ENCODE assay signal across 12 cellular contexts in genomic region chr14:92945959-92946846, GRCh38. TPM values are rescaled to one million over a fixed set of nuclear protein-coding genes. Genes with fewer than 3 reads are reported as not detected.
A peak's percentile ranks its signal among the peaks of the same experiment; 100 is the strongest.
DNase-seq lines count a peak whose midpoint lies in the region; ATAC-seq and TF ChIP-seq lines count a peak whose summit lies in the region.
"Had no signal": no experiment of that assay in that cellular context is flagged by ENCODE, and none has a peak within 500 bp of the region (broad histone marks: within the 10 kb centered on the region; RNA-seq: fewer than 3 reads in every experiment).

No MANE protein-coding gene starts in this region.

- H3K9me3 Mint-ChIP-seq in activated T-cell treated with anti-CD3 and anti-CD28 coated beads, Interleukin-2, amount 50 U/mL, for 24 hours = no peaks in the 10 kb centered on the region
- H3K9me3 Mint-ChIP-seq in immature natural killer cell = no peaks in the 10 kb centered on the region

- H3K4me2 ChIP-seq in HCT116 (ENCODE audit: low read length) (peak overlapping the region; percentile 57), SK-N-SH (no peak overlapping the region)

- H3K27me3 ChIP-seq in HCT116 (ENCODE audit: insufficient read depth, low read length) = no peaks in the 10 kb centered on the region
- no peaks in the 10 kb centered on the region for H3K27me3 ChIP-seq in SK-N-SH (ENCODE audit: insufficient read depth)
- H3K27me3 ChIP-seq: vagina had no signal

- TF ChIP-seq RAD21 in HCT116 (IDR thresholded peaks at IDR 0.05; ENCODE audit: low read depth) = no peak
- TF ChIP-seq RAD21 in SK-N-SH (IDR thresholded peaks at IDR 0.05; ENCODE audit: low read length) = no peak

- H3K27me3 Mint-ChIP-seq in activated T-cell treated with anti-CD3 and anti-CD28 coated beads, Interleukin-2, amount 50 U/mL, for 24 hours = no peaks in the 10 kb centered on the region
- H3K27me3 Mint-ChIP-seq in immature natural killer cell (ENCODE audit: low read depth in 3 of 3) = peaks cover 0 to 9% (median 0%) of the 10 kb centered on the region in 3 donors

- peak; percentile 81 for ATAC-seq in HCT116
- ATAC-seq in GM19463 (IDR thresholded peaks at IDR 0.05; ENCODE audit: unreplicated experiment) = no peak

- H4K20me1 ChIP-seq in HCT116 (ENCODE audit: insufficient read depth) (no peaks in the 10 kb centered on the region), SK-N-SH (ENCODE audit: insufficient read depth) (no peaks in the 10 kb centered on the region)

- H3K36me3 ChIP-seq in HCT116 (ENCODE audit: control insufficient read depth in 1 of 2, insufficient read depth in 2 of 2, low read length in 2 of 2) = no peaks in the 10 kb centered on the region; a peak in 1 of 4 replicates
- peaks cover 0 to 17% of the 10 kb centered on the region in 2 experiments for H3K36me3 ChIP-seq in SK-N-SH (replicated peaks in 1 of 2; ENCODE audit: control insufficient read depth in 1 of 2, insufficient read depth in 2 of 2, low read length in 1 of 2)

- no peak overlapping the region for H3K27ac Mint-ChIP-seq in activated T-cell treated with anti-CD3 and anti-CD28 coated beads, Interleukin-2, amount 50 U/mL, for 24 hours
- H3K27ac Mint-ChIP-seq in immature natural killer cell = no peak overlapping the region

- TF ChIP-seq CTCF in HCT116 (IDR thresholded peaks at IDR 0.05 in 2 of 3, conservative IDR thresholded peaks at IDR 0.05 in 1 of 3; ENCODE audit: borderline replicate concordance in 1 of 3, insufficient read depth in 1 of 3, low read depth in 2 of 3, low read length in 2 of 3) = no peak
- TF ChIP-seq CTCF in SK-N-SH (IDR thresholded peaks at IDR 0.05) = no peak
- no peak for TF ChIP-seq CTCF in fibroblast of villous mesenchyme (IDR thresholded peaks at IDR 0.05; ENCODE audit: insufficient read depth, low read depth, low read length)

- H3K36me3 Mint-ChIP-seq in activated T-cell treated with anti-CD3 and anti-CD28 coated beads, Interleukin-2, amount 50 U/mL, for 24 hours (ENCODE audit: low read depth) = peaks cover 74% of the 10 kb centered on the region
- H3K36me3 Mint-ChIP-seq in immature natural killer cell = peaks cover 3 to 20% (median 12%) of the 10 kb centered on the region in 3 donors

- H3K4me3 ChIP-seq in HCT116 (replicated peaks in 1 of 2; ENCODE audit: low read depth in 1 of 2, low read length in 2 of 2) (no peak overlapping the region), SK-N-SH (ENCODE audit: low read depth in 2 of 2, low read length in 1 of 2) (no peak overlapping the region), fibroblast of villous mesenchyme (ENCODE audit: low read depth, low read length) (no peak overlapping the region)
- H3K4me3 ChIP-seq: skin epidermis, vagina had no signal

- H2AFZ ChIP-seq in HCT116 (ENCODE audit: low read depth, low read length, poor library complexity, severe bottlenecking) (no peak overlapping the region), SK-N-SH (ENCODE audit: low read depth) (no peak overlapping the region)

- no peaks in the 10 kb centered on the region for H3K9me3 ChIP-seq in HCT116 (ENCODE audit: control insufficient read depth in 1 of 2, insufficient read depth in 1 of 2, low read depth in 1 of 2, low read length in 2 of 2)
- H3K9me3 ChIP-seq in SK-N-SH = no peaks in the 10 kb centered on the region
- H3K9me3 ChIP-seq: vagina had no signal

- CTCF ChIA-PET in HCT116 (lab: Charles Lee) (interaction anchor here (1.0 to 1.4 kb wide), 2 partner anchors 65 to 170 kb away, joined by 3 read pairs; no protein-coding TSS in a partner anchor), SK-N-SH (lab: Yijun Ruan, JAX) (interaction anchor here (0.6 to 5.2 kb wide), 17 partner anchors 9 to 232 kb away, joined by 3 to 32 read pairs (median 4); no protein-coding TSS in a partner anchor)

- H3K9ac ChIP-seq in HCT116 (ENCODE audit: low read length) (peak overlapping the region; percentile 12; the same call in 1 of the 2 replicates), SK-N-SH (no peak overlapping the region)

- POLR2A ChIA-PET in HCT116 (lab: Charles Lee) = no interaction called here
- POLR2A ChIA-PET in SK-N-SH (lab: Yijun Ruan, JAX) = interaction anchor here (0.9 to 7.1 kb wide), 6 partner anchors 12 to 237 kb away, joined by 3 to 57 read pairs (median 4); no protein-coding TSS in a partner anchor

- H3K27ac ChIP-seq in HCT116 (ENCODE audit: low read depth, low read length) = peak overlapping the region; percentile 57; the same call in 1 of the 2 replicates
- H3K27ac ChIP-seq in SK-N-SH (ENCODE audit: low read depth in 2 of 2, low read length in 1 of 2) = peak overlapping the region in 1 of 2 experiments; percentile 78; a peak in 2 of 4 replicates
- H3K27ac ChIP-seq: skin epidermis, vagina had no signal

- no peaks in the 10 kb centered on the region for H3K9me2 ChIP-seq in HCT116 (ENCODE audit: insufficient read depth)
- H3K9me2 ChIP-seq in SK-N-SH = no peaks in the 10 kb centered on the region

- intact Hi-C loops in HCT116 (cut with micrococcal nuclease) = no loop called here

- no peaks in the 10 kb centered on the region for H3F3A ChIP-seq in SK-N-SH (replicated peaks; ENCODE audit: insufficient read depth)

- TF ChIP-seq EP300 in SK-N-SH (IDR thresholded peaks at IDR 0.05; ENCODE audit: borderline replicate concordance in 1 of 2, low read depth in 1 of 2, low read length in 1 of 2) = no peak

- DNase-seq in HCT116 (ENCODE audit: low read depth, low spot score) = peak; percentile 51
- DNase-seq in SK-N-SH = peak; percentile 62
- peak; percentile 34 for DNase-seq in fibroblast of villous mesenchyme (ENCODE audit: low read depth)
- DNase-seq in renal cortical epithelial cell (ENCODE audit: low read depth) = peak; percentile 81
- DNase-seq in NCI-H2081 treated with DMSO at 0.1 percent for 48 hours (lab: John Stamatoyannopoulos, UW) = no peak
- DNase-seq in activated T-cell treated with anti-CD3 and anti-CD28 coated beads, Interleukin-2, amount 50 U/mL, for 24 hours = no peak
- no peak for DNase-seq in immature natural killer cell
- DNase-seq: activated CD4-positive, alpha-beta T cell treated with anti-CD3 and anti-CD28 coated beads for 48 hours; NCI-H1092 treated with DMSO at 0.1 percent for 48 hours had no signal

- H3K4me1 ChIP-seq in HCT116 (ENCODE audit: control insufficient read depth in 1 of 2, insufficient read depth in 2 of 2, low read length in 2 of 2) (peaks cover 11 to 18% of the 10 kb centered on the region in 2 experiments), SK-N-SH (ENCODE audit: control insufficient read depth in 1 of 2, insufficient read depth in 2 of 2, low read depth in 1 of 2, low read length in 1 of 2) (peaks cover 0 to 34% of the 10 kb centered on the region in 2 experiments; a peak in 1 of 4 replicates)

- WGBS in SK-N-SH (ENCODE audit: low lambda C conversion rate) = 75% methylated on average over 14 of the region's 38 CpGs

- no peak overlapping the region for H3K4me3 Mint-ChIP-seq in activated T-cell treated with anti-CD3 and anti-CD28 coated beads, Interleukin-2, amount 50 U/mL, for 24 hours
- H3K4me3 Mint-ChIP-seq in immature natural killer cell = no peak overlapping the region

- no peaks in the 10 kb centered on the region for H3K4me1 Mint-ChIP-seq in activated T-cell treated with anti-CD3 and anti-CD28 coated beads, Interleukin-2, amount 50 U/mL, for 24 hours (ENCODE audit: low read depth)
- H3K4me1 Mint-ChIP-seq in immature natural killer cell = no peaks in the 10 kb centered on the region

- RAD21 ChIA-PET in HCT116 (lab: Charles Lee; ENCODE audit: low non-redundant PET in 1 of 2, low total read pairs in 2 of 2, uncharacterized antibody in 2 of 2, unreplicated experiment in 2 of 2) = interaction anchor here in 1 of 2 experiments (1.2 kb wide), 1 partner anchor 273 kb away, joined by 3 read pairs; no protein-coding TSS in a partner anchor

- no peaks in the 10 kb centered on the region for H3K79me2 ChIP-seq in HCT116 (ENCODE audit: insufficient read depth, low read length)
- no peaks in the 10 kb centered on the region for H3K79me2 ChIP-seq in SK-N-SH (ENCODE audit: insufficient read depth)

- no peak for TF ChIP-seq POLR2A in HCT116 (IDR thresholded peaks at IDR 0.05; ENCODE audit: borderline replicate concordance, extremely low read depth, insufficient read depth, insufficient read length)

- BruUV-seq in HCT116 (replicated peaks; lab: Mats Ljungman, UMichigan) = no TSS peak

TF ChIP-seq in HCT116, 20 proteins besides CTCF, POLR2A, EP300 and RAD21 (continues in another document):
- TF ChIP-seq YY1 (IDR thresholded peaks at IDR 0.05; ENCODE audit: extremely low read depth, insufficient replicate concordance, low read depth, low read length) (peak; percentile 13), FOSL1 (IDR thresholded peaks at IDR 0.05; ENCODE audit: low read depth) (no peak), CBX3 (IDR thresholded peaks at IDR 0.05; ENCODE audit: low read depth) (peak; percentile 100), ELF1 (IDR thresholded peaks at IDR 0.05; ENCODE audit: borderline replicate concordance, low read depth) (no peak), SIN3A (IDR thresholded peaks at IDR 0.05; ENCODE audit: low read depth) (no peak)

TF ChIP-seq in SK-N-SH, 30 proteins besides CTCF, POLR2A, EP300 and RAD21:
- TF ChIP-seq, protein P1, sequence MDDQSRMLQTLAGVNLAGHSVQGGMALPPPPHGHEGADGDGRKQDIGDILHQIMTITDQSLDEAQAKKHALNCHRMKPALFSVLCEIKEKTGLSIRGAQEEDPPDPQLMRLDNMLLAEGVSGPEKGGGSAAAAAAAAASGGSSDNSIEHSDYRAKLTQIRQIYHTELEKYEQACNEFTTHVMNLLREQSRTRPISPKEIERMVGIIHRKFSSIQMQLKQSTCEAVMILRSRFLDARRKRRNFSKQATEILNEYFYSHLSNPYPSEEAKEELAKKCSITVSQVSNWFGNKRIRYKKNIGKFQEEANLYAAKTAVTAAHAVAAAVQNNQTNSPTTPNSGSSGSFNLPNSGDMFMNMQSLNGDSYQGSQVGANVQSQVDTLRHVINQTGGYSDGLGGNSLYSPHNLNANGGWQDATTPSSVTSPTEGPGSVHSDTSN (IDR thresholded peaks at IDR 0.05) = no peak
- TF ChIP-seq NFIC (IDR thresholded peaks at IDR 0.05; ENCODE audit: borderline replicate concordance) = peak; percentile 35; the same call in 1 of the 2 replicates
TF ChIP-seq in SK-N-SH: peak in this region for 1.

RNA-seq across cellular contexts. Expression of gene CHGA, which starts 23.3 kb away (rescaled TPM):
- not detected for total RNA-seq in HCT116 (2021; ENCODE audit: unreplicated experiment)
- polyA plus RNA-seq in HCT116 (2012) = 0.09 TPM in 1 of 2 replicates, not detected in the other
- polyA plus RNA-seq in SK-N-SH (2012; rRNA removed) = 5.6 and 11.7 TPM in 2 replicates
- polyA plus RNA-seq in SK-N-SH (2012; cell fraction: cytosol; rRNA removed) = 9.8 and 22.7 TPM in 2 replicates
- polyA plus RNA-seq in SK-N-SH (2012; cell fraction: nucleus; rRNA removed) = 6.0 and 15.7 TPM in 2 replicates
- not detected in 2 replicates for total RNA-seq in fibroblast of villous mesenchyme
- not detected in 2 replicates for total RNA-seq in renal cortical epithelial cell
- under 1 TPM in 1 of 3 donors, not detected in 2; 0.63 TPM for polyA plus RNA-seq in immature natural killer cell

Comparison
In these comparisons a context has a peak if more than half of its experiments do, and no peak if none do; other contexts are left out.
1. DNase-seq: peak in HCT116 (single experiment), SK-N-SH (single experiment), fibroblast of villous mesenchyme (single experiment) and renal cortical epithelial cell (single experiment); none in NCI-H2081 treated with DMSO at 0.1 percent for 48 hours (single experiment), activated T-cell treated with anti-CD3 and anti-CD28 coated beads, Interleukin-2, amount 50 U/mL, for 24 hours (single experiment) and immature natural killer cell (0 of 3).
2. Of the 11 proteins assayed by ChIP-seq in both SK-N-SH and HCT116: peak only in SK-N-SH: none; only in HCT116: MAX and YY1; in both: none; in neither: 9.